Comparison of ENCODE assay signal across 9 cellular contexts in genomic region chr12:118102609-118103008, GRCh38. TPM values are rescaled to one million over a fixed set of nuclear protein-coding genes. Genes with fewer than 3 reads are reported as not detected.
A peak's percentile ranks its signal among the peaks of the same experiment; 100 is the strongest.
DNase-seq lines count a peak whose midpoint lies in the region; ATAC-seq, FAIRE-seq and TF ChIP-seq lines count a peak whose summit lies in the region.
"Had no signal": no experiment of that assay in that cellular context is flagged by ENCODE, and none has a peak within 500 bp of the region (broad histone marks: within the 10 kb centered on the region; RNA-seq: fewer than 3 reads in every experiment).

No MANE protein-coding gene starts in this region.

- TF ChIP-seq POLR2A in A549 (IDR thresholded peaks at IDR 0.05; ENCODE audit: low read length): no peak

- peak overlapping the region; percentile 80 for H3K4me3 Mint-ChIP-seq in MCF 10A (ENCODE audit: unreplicated experiment)

- TF ChIP-seq EP300 in A549 (IDR thresholded peaks at IDR 0.05): no peak

- CTCF ChIA-PET in A549 (lab: Yijun Ruan, JAX) (interaction anchor here (0.6 to 2.6 kb wide), 7 partner anchors 9 to 45 kb away, joined by 4 to 6 read pairs (median 4); no protein-coding TSS in a partner anchor), HEK293 (lab: Yijun Ruan, JAX) (interaction anchor here (0.6 to 1.2 kb wide), 6 partner anchors 11 to 273 kb away, joined by 3 to 5 read pairs (median 4); no protein-coding TSS in a partner anchor), MCF 10A (lab: Yijun Ruan, JAX) (interaction anchor here (0.6 to 2.2 kb wide), 6 partner anchors 8 to 227 kb away, joined by 3 to 7 read pairs (median 5); partner anchors contain the start of gene PEBP1)

- H3K27ac ChIP-seq in A549 (peak overlapping the region in 1 of 2 experiments; percentile 93; a peak in 4 of 6 replicates), HEK293 (ENCODE audit: extremely low read depth, low read depth, low read length) (no peak overlapping the region)

- H3K27me3 Mint-ChIP-seq in MCF 10A (ENCODE audit: insufficient read depth, unreplicated experiment): no peaks in the 10 kb centered on the region

- H3K9me3 Mint-ChIP-seq in MCF 10A (ENCODE audit: unreplicated experiment): no peaks in the 10 kb centered on the region

- TSS peak; percentile 32 for BruUV-seq in MCF 10A (replicated peaks; lab: Mats Ljungman, UMichigan)

- H3K4me1 ChIP-seq in A549 (peaks cover 20% of the 10 kb centered on the region), HEK293 (ENCODE audit: control insufficient read depth, insufficient read depth, low read length) (peaks cover 5% of the 10 kb centered on the region), mucosa of stomach (ENCODE audit: control insufficient read depth, insufficient read depth, low read length) (peaks cover 17% of the 10 kb centered on the region)

- TF ChIP-seq RAD21 in A549 (conservative IDR thresholded peaks at IDR 0.05 in 1 of 2, IDR thresholded peaks at IDR 0.05 in 1 of 2): no peak

- H3K36me3 ChIP-seq in HEK293 (ENCODE audit: control insufficient read depth in 2 of 2, insufficient read depth in 1 of 2, low read length in 2 of 2) (no peaks in the 10 kb centered on the region), mucosa of stomach (ENCODE audit: control insufficient read depth, insufficient read depth, low read length) (no peaks in the 10 kb centered on the region)

- DNase-seq in A549 (ENCODE audit: low read depth in 1 of 2, low spot score in 1 of 2) (peak in 1 of 2 experiments; percentile 54), MCF 10A (ENCODE audit: unreplicated experiment) (no peak), GOT3 (lab: John Stamatoyannopoulos, UW) (no peak), SHP77 treated with DMSO at 0.1 percent for 48 hours (lab: John Stamatoyannopoulos, UW) (no peak), T-helper 9 cell (no peak)
- DNase-seq: stimulated activated naive CD4-positive, alpha-beta T cell treated with Interleukin-2 at 50 U/mL for 16 hours had no signal

- no peak overlapping the region for H3K27ac Mint-ChIP-seq in MCF 10A (ENCODE audit: low read depth, unreplicated experiment)

- FAIRE-seq in A549 (lab: Jason Lieb, UNC): no peak

- WGBS in A549 (ENCODE audit: missing lambda C conversion rate): 31% methylated on average over 5 of the region's 5 CpGs

- ATAC-seq in A549 (no peak), HG03469 (IDR thresholded peaks at IDR 0.05; ENCODE audit: unreplicated experiment) (no peak)

- H3K4me3 ChIP-seq in A549: peak overlapping the region; percentile 69
- H3K4me3 ChIP-seq in HEK293 (ENCODE audit: low read depth, low read length): peak overlapping the region; percentile 81
- H3K4me3 ChIP-seq in mucosa of stomach (ENCODE audit: low read length): peak overlapping the region; percentile 48

- peaks cover 6% of the 10 kb centered on the region for H3K36me3 Mint-ChIP-seq in MCF 10A (ENCODE audit: insufficient read depth, unreplicated experiment)

- TF ChIP-seq CTCF in A549 (IDR thresholded peaks at IDR 0.05): no peak
- no peak for TF ChIP-seq CTCF in HEK293 (tag by site-specific recombination; IDR thresholded peaks at IDR 0.05)
- TF ChIP-seq CTCF in MCF 10A (IDR thresholded peaks at IDR 0.05; ENCODE audit: unreplicated experiment): no peak

- no peaks in the 10 kb centered on the region for H3K27me3 ChIP-seq in mucosa of stomach (ENCODE audit: control insufficient read depth, insufficient read depth, low read length)

- peaks cover 12% of the 10 kb centered on the region for H3K4me1 Mint-ChIP-seq in MCF 10A (ENCODE audit: insufficient read depth, unreplicated experiment)

- peak overlapping the region; percentile 69 for H3K9ac ChIP-seq in mucosa of stomach (ENCODE audit: low read length)

- POLR2A ChIA-PET in A549 (lab: Yijun Ruan, JAX): interaction anchor here (0.9 to 1.8 kb wide), 2 partner anchors 23 to 41 kb away, joined by 3 to 13 read pairs; partner anchors contain the start of gene WSB2
- POLR2A ChIA-PET in HEK293 (lab: Yijun Ruan, JAX): interaction anchor here (0.7 to 2.1 kb wide), 3 partner anchors 33 to 38 kb away, joined by 3 to 11 read pairs (median 5); partner anchors contain the start of gene PEBP1
- POLR2A ChIA-PET in MCF 10A (lab: Yijun Ruan, JAX): interaction anchor here (0.6 to 4.3 kb wide), 11 partner anchors 9 to 136 kb away, joined by 3 to 49 read pairs (median 5); partner anchors contain the start of genes PEBP1 and WSB2

- H3K9me3 ChIP-seq in A549 (no peaks in the 10 kb centered on the region), HEK293 (ENCODE audit: control insufficient read depth, insufficient read depth, low read depth, low read length) (no peaks in the 10 kb centered on the region), mucosa of stomach (ENCODE audit: control insufficient read depth, low read length) (no peaks in the 10 kb centered on the region)

- intact Hi-C loops in MCF 10A (cut with micrococcal nuclease): loop anchor here (2.0 to 10.0 kb wide), 2 partner anchors 42 to 228 kb away; partner anchors contain the start of gene WSB2

- peak overlapping the region; percentile 76 for H3K4me2 ChIP-seq in A549

TF ChIP-seq in A549, 52 proteins besides CTCF, POLR2A, EP300 and RAD21 (continues in another document):
- TF ChIP-seq EHMT2 (IDR thresholded peaks at IDR 0.05; ENCODE audit: low read depth) (no peak), FOXS1 (CRISPR knock-in tag; IDR thresholded peaks at IDR 0.05) (no peak), ZC3H11A (IDR thresholded peaks at IDR 0.05) (no peak), HOXB13 (CRISPR knock-in tag; IDR thresholded peaks at IDR 0.05; ENCODE audit: low read depth) (no peak), HDAC2 (IDR thresholded peaks at IDR 0.05) (no peak), E2F6 (IDR thresholded peaks at IDR 0.05; ENCODE audit: borderline replicate concordance, low read depth) (no peak), ELK1 (IDR thresholded peaks at IDR 0.05; ENCODE audit: low read depth, low read length) (no peak), CHD2 (IDR thresholded peaks at IDR 0.05; ENCODE audit: low read length, partially characterized antibody) (no peak)

TF ChIP-seq in HEK293, 187 proteins besides CTCF, POLR2A, EP300 and RAD21:
- TF ChIP-seq MYNN (tag by site-specific recombination; IDR thresholded peaks at IDR 0.05; ENCODE audit: borderline replicate concordance): no peak
- no peak for TF ChIP-seq ATF2 (tag by site-specific recombination; IDR thresholded peaks at IDR 0.05; ENCODE audit: low read depth)
- TF ChIP-seq ZSCAN30 (tag by site-specific recombination; IDR thresholded peaks at IDR 0.05): 0 out of 2 replicates have a peak, but pooled peaks have one; percentile 12
- TF ChIP-seq ZNF837 (tag by site-specific recombination; IDR thresholded peaks at IDR 0.05): no peak
- TF ChIP-seq SCRT1 (tag by site-specific recombination; IDR thresholded peaks at IDR 0.05; ENCODE audit: borderline replicate concordance): no peak
- TF ChIP-seq GLIS1 (tag by site-specific recombination; IDR thresholded peaks at IDR 0.05): no peak
- no peak for TF ChIP-seq ZNF670 (tag by site-specific recombination; IDR thresholded peaks at IDR 0.05; ENCODE audit: low read depth)
- no peak for TF ChIP-seq ZNF792 (tag by site-specific recombination; IDR thresholded peaks at IDR 0.05)
- TF ChIP-seq ZNF248 (tag by site-specific recombination; IDR thresholded peaks at IDR 0.05): no peak
- TF ChIP-seq ZNF140 (tag by site-specific recombination; IDR thresholded peaks at IDR 0.05): no peak
- TF ChIP-seq MZF1 (tag by site-specific recombination; IDR thresholded peaks at IDR 0.05; ENCODE audit: borderline replicate concordance): no peak
- peak; percentile 77 for TF ChIP-seq ZBTB6 (tag by site-specific recombination; IDR thresholded peaks at IDR 0.05)

RNA-seq across cellular contexts. Expression of gene VSIG10, which starts 1.2 kb away (rescaled TPM):
- polyA plus RNA-seq in A549 (2011; rRNA removed): 20.2 and 23.8 TPM in 2 replicates
- polyA plus RNA-seq in A549 (2012; cell fraction: cytosol; rRNA removed): 11.0 and 16.6 TPM in 2 replicates
- polyA plus RNA-seq in A549 (2012; cell fraction: nucleus; rRNA removed): 15.0 and 17.0 TPM in 2 replicates
- 15.8 to 18.3 TPM (median 18.0 TPM) in 3 replicates for polyA plus RNA-seq in A549 (2017; fragmentation: RNase III; extraction: RNeasy Plus Mini Kit Qiagen cat#74134 plus additional on column Dnase treatment)
- polyA minus RNA-seq in A549 (2011; rRNA and poly(A)+ RNA removed): 29.8 and 34.3 TPM in 2 replicates
- 10.9 and 17.3 TPM in 2 replicates for total RNA-seq in MCF 10A (2022)

RNA-seq across cellular contexts. Expression of gene PEBP1, which starts 33.3 kb away (rescaled TPM):
- 152 and 169 TPM in 2 replicates for polyA plus RNA-seq in A549 (2011; rRNA removed)
- polyA plus RNA-seq in A549 (2012; cell fraction: cytosol; rRNA removed): 261 and 277 TPM in 2 replicates
- 153 and 173 TPM in 2 replicates for polyA plus RNA-seq in A549 (2012; cell fraction: nucleus; rRNA removed)
- 223 to 254 TPM (median 246 TPM) in 3 replicates for polyA plus RNA-seq in A549 (2017; fragmentation: RNase III; extraction: RNeasy Plus Mini Kit Qiagen cat#74134 plus additional on column Dnase treatment)
- 90.4 and 99.9 TPM in 2 replicates for polyA minus RNA-seq in A549 (2011; rRNA and poly(A)+ RNA removed)
- 91.4 and 117 TPM in 2 replicates for total RNA-seq in MCF 10A (2022)

RNA-seq across cellular contexts. Expression of gene WSB2, which starts 41.6 kb away (rescaled TPM):
- polyA plus RNA-seq in A549 (2011; rRNA removed): 93.5 and 121 TPM in 2 replicates
- 64.8 and 76.5 TPM in 2 replicates for polyA plus RNA-seq in A549 (2012; cell fraction: cytosol; rRNA removed)
- polyA plus RNA-seq in A549 (2012; cell fraction: nucleus; rRNA removed): 27.8 and 39.1 TPM in 2 replicates
- polyA plus RNA-seq in A549 (2017; fragmentation: RNase III; extraction: RNeasy Plus Mini Kit Qiagen cat#74134 plus additional on column Dnase treatment): 39.4 to 40.5 TPM (median 40.1 TPM) in 3 replicates
- 262 and 314 TPM in 2 replicates for polyA minus RNA-seq in A549 (2011; rRNA and poly(A)+ RNA removed)
- total RNA-seq in MCF 10A (2022): 55.9 and 99.8 TPM in 2 replicates
